Comparison of ENCODE assay signal across 8 cellular contexts in the genomic region with DNA sequence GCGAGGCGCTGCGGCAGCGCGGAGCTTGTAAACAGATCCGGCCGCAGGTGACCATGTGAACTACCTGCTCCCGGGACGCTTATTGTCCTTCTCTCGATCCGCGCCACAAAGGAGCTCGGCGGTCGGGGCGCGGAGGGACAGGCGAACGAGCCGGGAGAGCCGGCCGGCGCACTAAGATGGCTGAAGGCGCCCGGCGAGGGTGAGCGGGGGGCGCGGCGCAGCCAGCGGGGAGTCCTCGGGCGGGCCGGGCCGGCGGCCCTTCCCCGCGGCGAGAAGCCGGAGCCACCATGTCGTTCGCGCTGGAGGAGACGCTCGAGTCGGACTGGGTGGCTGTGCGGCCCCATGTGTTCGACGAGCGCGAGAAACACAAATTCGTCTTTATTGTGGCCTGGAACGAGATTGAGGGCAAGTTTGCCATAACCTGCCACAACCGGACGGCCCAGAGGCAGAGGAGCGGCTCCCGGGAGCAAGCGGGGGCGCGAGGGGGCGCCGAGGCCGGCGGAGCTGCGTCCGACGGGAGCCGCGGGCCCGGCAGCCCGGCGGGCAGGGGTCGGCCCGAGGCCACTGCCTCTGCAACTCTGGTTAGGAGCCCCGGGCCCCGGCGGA. TPM values are rescaled to one million over a fixed set of nuclear protein-coding genes. Genes with fewer than 3 reads are reported as not detected.
DNase-seq lines count a peak whose midpoint lies in the region; ATAC-seq and TF ChIP-seq lines count a peak whose summit lies in the region.

No MANE protein-coding gene starts in this region.

- peak overlapping the region; percentile 98 for H3K4me3 Mint-ChIP-seq in activated CD8-positive, alpha-beta T cell treated with anti-CD3 and anti-CD28 coated beads for 36 hours
- H3K4me3 Mint-ChIP-seq in naive thymus-derived CD4-positive, alpha-beta T cell: peak overlapping the region; percentile 86 to 97 (median 94)

- peak overlapping the region; percentile 84 for H3K4me2 ChIP-seq in KMS-11

- H3K4me1 Mint-ChIP-seq in activated CD8-positive, alpha-beta T cell treated with anti-CD3 and anti-CD28 coated beads for 36 hours (ENCODE audit: low read depth): peaks cover 26% of the 10 kb centered on the region
- H3K4me1 Mint-ChIP-seq in naive thymus-derived CD4-positive, alpha-beta T cell: peaks cover 22 to 42% (median 35%) of the 10 kb centered on the region in 7 donors

- H3K9me3 ChIP-seq in naive thymus-derived CD4-positive, alpha-beta T cell (ENCODE audit: control insufficient read depth in 2 of 3, low read length in 3 of 3): no peaks in the 10 kb centered on the region
- H3K9me3 ChIP-seq in upper lobe of left lung: no peaks in the 10 kb centered on the region

- 0 out of 2 replicates have a peak overlapping the region, but pooled peaks have one; percentile 6 for H2AFZ ChIP-seq in KMS-11 (ENCODE audit: low read depth)

- H3K4me1 ChIP-seq in KMS-11 (ENCODE audit: low read depth, poor library complexity, severe bottlenecking): peaks cover 59% of the 10 kb centered on the region
- peaks cover 8 to 42% of the 10 kb centered on the region in 2 donors for H3K4me1 ChIP-seq in naive thymus-derived CD4-positive, alpha-beta T cell (ENCODE audit: control insufficient read depth in 2 of 2, insufficient read depth in 2 of 2, low read length in 2 of 2)
- H3K4me1 ChIP-seq in upper lobe of left lung: peaks cover 19 to 35% (median 30%) of the 10 kb centered on the region in 4 donors

- no peaks in the 10 kb centered on the region for H3K27me3 Mint-ChIP-seq in activated CD8-positive, alpha-beta T cell treated with anti-CD3 and anti-CD28 coated beads for 36 hours
- H3K27me3 Mint-ChIP-seq in naive thymus-derived CD4-positive, alpha-beta T cell: peaks cover 0 to 4% (median 0%) of the 10 kb centered on the region in 5 donors

- POLR2A ChIA-PET in activated CD8-positive, alpha-beta T cell treated with anti-CD3 and anti-CD28 coated beads for 36 hours (lab: Charles Lee): interaction anchor here (0.9 to 1.9 kb wide), 4 partner anchors 13 to 252 kb away, joined by 3 to 4 read pairs (median 4); no protein-coding TSS in a partner anchor
- POLR2A ChIA-PET in naive thymus-derived CD4-positive, alpha-beta T cell (lab: Charles Lee): interaction anchor here (0.6 to 2.4 kb wide), 8 partner anchors 8 to 876 kb away, joined by 3 to 15 read pairs (median 4); partner anchors contain the start of gene SCAMP1

- intact Hi-C loops in activated CD8-positive, alpha-beta T cell treated with anti-CD3 and anti-CD28 coated beads for 36 hours (cut with micrococcal nuclease): no loop called here
- intact Hi-C loops in naive thymus-derived CD4-positive, alpha-beta T cell (cut with micrococcal nuclease): loop anchor here (1.0 to 10.0 kb wide), 16 partner anchors 14 to 1459 kb away; partner anchors contain the start of genes MTX3 (in 2 of the 2), SERINC5 (in 2 of the 2), TBCA (in 2 of the 2) and TENT2 (in 2 of the 2)

- H3K79me2 ChIP-seq in KMS-11 (ENCODE audit: insufficient read depth, low read depth): peaks cover 97% of the 10 kb centered on the region

- H3K27ac ChIP-seq in KMS-11: peak overlapping the region; percentile 96
- H3K27ac ChIP-seq in naive thymus-derived CD4-positive, alpha-beta T cell (ENCODE audit: low read depth, low read length): peak overlapping the region; percentile 99
- peak overlapping the region; percentile 76 to 96 (median 90) for H3K27ac ChIP-seq in upper lobe of left lung

- H3K36me3 Mint-ChIP-seq in activated CD8-positive, alpha-beta T cell treated with anti-CD3 and anti-CD28 coated beads for 36 hours (ENCODE audit: low read depth): peaks cover 9% of the 10 kb centered on the region
- H3K36me3 Mint-ChIP-seq in naive thymus-derived CD4-positive, alpha-beta T cell: peaks cover 0 to 5% (median 4%) of the 10 kb centered on the region in 5 donors

- DNase-seq in GM12864 (ENCODE audit: low read depth) (no peak), upper lobe of left lung (no peak)
- peak; percentile 37 for DNase-seq in activated CD8-positive, alpha-beta T cell treated with anti-CD3 and anti-CD28 coated beads for 36 hours
- peak in 6 of 9 donors; percentile 16 to 56 (median 45) for DNase-seq in naive thymus-derived CD4-positive, alpha-beta T cell

- peak; percentile 32 for ATAC-seq in GM21723 (IDR thresholded peaks at IDR 0.05; ENCODE audit: unreplicated experiment)
- peak; percentile 18 for ATAC-seq in activated CD8-positive, alpha-beta T cell treated with anti-CD3 and anti-CD28 coated beads for 36 hours
- ATAC-seq in esophagus mucosa: peak; percentile 20
- ATAC-seq in naive thymus-derived CD4-positive, alpha-beta T cell: peak; percentile 39
- ATAC-seq in upper lobe of left lung (ENCODE audit: low FRiP score in 2 of 2): peak in 1 of 2 donors; percentile 68
- no peak for ATAC-seq in HG03469 (IDR thresholded peaks at IDR 0.05; ENCODE audit: unreplicated experiment)

- H3K9ac ChIP-seq in KMS-11: peak overlapping the region; percentile 97

- no peak for TF ChIP-seq CTCF in GM12864 (IDR thresholded peaks at IDR 0.05; ENCODE audit: low read depth, low read length, missing control alignments)
- no peak for TF ChIP-seq CTCF in KMS-11 (conservative IDR thresholded peaks at IDR 0.05; ENCODE audit: low read depth, low read length)
- TF ChIP-seq CTCF in activated CD8-positive, alpha-beta T cell treated with anti-CD3 and anti-CD28 coated beads for 36 hours (IDR thresholded peaks at IDR 0.05): no peak
- TF ChIP-seq CTCF in upper lobe of left lung (IDR thresholded peaks at IDR 0.05): no peak

- H3K27me3 ChIP-seq in KMS-11 (ENCODE audit: insufficient read depth, low read depth) (no peaks in the 10 kb centered on the region), upper lobe of left lung (no peaks in the 10 kb centered on the region)
- H3K27me3 ChIP-seq in naive thymus-derived CD4-positive, alpha-beta T cell (ENCODE audit: control insufficient read depth in 2 of 2, insufficient read depth in 2 of 2, low read length in 2 of 2): no peaks in the 10 kb centered on the region

- no peaks in the 10 kb centered on the region for H3K36me3 ChIP-seq in KMS-11 (ENCODE audit: insufficient read depth)
- peaks cover 0 to 7% (median 0%) of the 10 kb centered on the region in 3 experiments for H3K36me3 ChIP-seq in naive thymus-derived CD4-positive, alpha-beta T cell (ENCODE audit: control insufficient read depth in 2 of 3, insufficient read depth in 3 of 3, low read length in 3 of 3)
- no peaks in the 10 kb centered on the region for H3K36me3 ChIP-seq in upper lobe of left lung

- peak overlapping the region; percentile 83 for H3K27ac Mint-ChIP-seq in activated CD8-positive, alpha-beta T cell treated with anti-CD3 and anti-CD28 coated beads for 36 hours
- peak overlapping the region; percentile 79 to 96 (median 91) for H3K27ac Mint-ChIP-seq in naive thymus-derived CD4-positive, alpha-beta T cell

- WGBS in upper lobe of left lung, 2 donors: 0 to 1% methylated on average over 3 to 37 of the region's 77 CpGs

- TF ChIP-seq EP300 in upper lobe of left lung (IDR thresholded peaks at IDR 0.05): no peak

- CTCF ChIA-PET in activated CD8-positive, alpha-beta T cell treated with anti-CD3 and anti-CD28 coated beads for 36 hours (lab: Charles Lee): interaction anchor here (0.9 to 1.0 kb wide), 3 partner anchors 13 to 228 kb away, joined by 3 to 5 read pairs (median 3); no protein-coding TSS in a partner anchor
- CTCF ChIA-PET in naive thymus-derived CD4-positive, alpha-beta T cell (lab: Charles Lee): interaction anchor here (1.5 kb wide), 1 partner anchor 103 kb away, joined by 5 read pairs; no protein-coding TSS in a partner anchor

- H3K9me3 Mint-ChIP-seq in activated CD8-positive, alpha-beta T cell treated with anti-CD3 and anti-CD28 coated beads for 36 hours: peaks cover 1% of the 10 kb centered on the region
- H3K9me3 Mint-ChIP-seq in naive thymus-derived CD4-positive, alpha-beta T cell: no peaks in the 10 kb centered on the region

- peaks cover under 1% of the 10 kb centered on the region; the same call in 1 of the 2 replicates for H4K20me1 ChIP-seq in KMS-11 (ENCODE audit: insufficient read depth)

- no peak for TF ChIP-seq POLR2A in upper lobe of left lung (IDR thresholded peaks at IDR 0.05)

- H3K4me3 ChIP-seq in GM12864 (ENCODE audit: low read depth, low read length): peak overlapping the region; percentile 91
- H3K4me3 ChIP-seq in KMS-11 (IDR thresholded peaks at IDR 0.05; ENCODE audit: insufficient read depth, low read depth, low read length): peak overlapping the region; percentile 32
- H3K4me3 ChIP-seq in naive thymus-derived CD4-positive, alpha-beta T cell (ENCODE audit: low read length): peak overlapping the region; percentile 95
- H3K4me3 ChIP-seq in upper lobe of left lung: peak overlapping the region; percentile 72 to 97 (median 94)

RNA-seq across cellular contexts. Expression of gene JMY, which starts 0.5 kb away (rescaled TPM):
- 1 to 10 TPM; 6.1 to 6.3 TPM for total RNA-seq in activated CD8-positive, alpha-beta T cell treated with anti-CD3 and anti-CD28 coated beads for 36 hours
- total RNA-seq in esophagus mucosa (6.7 TPM), upper lobe of left lung (10 to 100 TPM in 4 of 6 donors, 1 to 10 TPM in 2; 7.9 to 28.8 (median 11.9) TPM)
- total RNA-seq in naive thymus-derived CD4-positive, alpha-beta T cell: 10 to 100 TPM in 4 of 5 experiments, 1 to 10 TPM in 1; 6.5 to 47.0 (median 24.2) TPM
- 1 to 10 TPM; 6.5 to 6.7 TPM for polyA plus RNA-seq in naive thymus-derived CD4-positive, alpha-beta T cell

Comparison
In these comparisons a context has a peak if more than half of its experiments do, and no peak if none do; other contexts are left out.
1. DNase-seq: peak in activated CD8-positive, alpha-beta T cell treated with anti-CD3 and anti-CD28 coated beads for 36 hours (single experiment) and naive thymus-derived CD4-positive, alpha-beta T cell (6 of 9); none in GM12864 (single experiment) and upper lobe of left lung (0 of 2).
2. H3K4me3 ChIP-seq: peak in every context shown above with its lines; median percentile 95 in naive thymus-derived CD4-positive, alpha-beta T cell; 94 in upper lobe of left lung; 91 in GM12864; 32 in KMS-11.
3. Peak in every context shown above with its lines, with median percentiles within 50 percentile points of each other: H3K27ac ChIP-seq.